ENCODE assay signal across 8 cellular contexts in genomic region chr2:191625016-191625415, GRCh38. TPM values are rescaled to one million over a fixed set of nuclear protein-coding genes. Genes with fewer than 3 reads are reported as not detected.
A peak's percentile ranks its signal among the peaks of the same experiment; 100 is the strongest.
DNase-seq lines count a peak whose midpoint lies in the region; ATAC-seq and TF ChIP-seq lines count a peak whose summit lies in the region.

No MANE protein-coding gene starts in this region.

- H3K27ac ChIP-seq in foreskin keratinocyte, result no peak overlapping the region

- POLR2A ChIA-PET in activated B cell treated with CpG ODN at 0.5 μM for 24 hours (lab: Charles Lee), result interaction anchor here (0.9 to 17.8 kb wide), 5 partner anchors 10 to 58 kb away, joined by 3 to 380 read pairs (median 3); partner anchors contain the start of gene NABP1

- H3K9me3 Mint-ChIP-seq in activated B cell treated with CpG ODN at 0.5 μM for 24 hours, result peaks cover 2% of the 10 kb centered on the region

- H3K36me3 Mint-ChIP-seq in activated B cell treated with CpG ODN at 0.5 μM for 24 hours (ENCODE audit: low read depth), result no peaks in the 10 kb centered on the region

- peak overlapping the region; percentile 33 for H3K27ac Mint-ChIP-seq in activated B cell treated with CpG ODN at 0.5 μM for 24 hours

- H3K4me1 ChIP-seq in foreskin keratinocyte, result peaks cover 11% of the 10 kb centered on the region

- CTCF ChIA-PET in activated B cell treated with CpG ODN at 0.5 μM for 24 hours (lab: Charles Lee), result interaction anchor here (1.1 kb wide), 1 partner anchor 58 kb away, joined by 3 read pairs; no protein-coding TSS in a partner anchor

- H3K27me3 Mint-ChIP-seq in activated B cell treated with CpG ODN at 0.5 μM for 24 hours, result no peaks in the 10 kb centered on the region

- ATAC-seq in GM19455 (IDR thresholded peaks at IDR 0.05; ENCODE audit: unreplicated experiment) (peak; percentile 57), HG03565 (IDR thresholded peaks at IDR 0.05; ENCODE audit: unreplicated experiment) (peak; percentile 48), activated B cell treated with CpG ODN at 0.5 μM for 24 hours (ENCODE audit: low read depth) (peak; percentile 73), foreskin keratinocyte (no peak)

- H3K27me3 ChIP-seq in foreskin keratinocyte, result no peaks in the 10 kb centered on the region

- intact Hi-C loops in activated B cell treated with CpG ODN at 0.5 μM for 24 hours (cut with micrococcal nuclease), result loop anchor here (2.0 kb wide), 1 partner anchor 14 kb away; no protein-coding TSS in a partner anchor

- peaks cover 38% of the 10 kb centered on the region for H3K4me1 Mint-ChIP-seq in activated B cell treated with CpG ODN at 0.5 μM for 24 hours

- DNase-seq in activated B cell treated with CpG ODN at 0.5 μM for 24 hours (no peak), kidney tubule cell (ENCODE audit: low spot score) (peak; percentile 42), KG1 (lab: John Stamatoyannopoulos, UW) (no peak), SIG-M5 (lab: John Stamatoyannopoulos, UW) (no peak), NCI-H446 (lab: John Stamatoyannopoulos, UW) (no peak), foreskin keratinocyte (no peak)

- H3K4me3 Mint-ChIP-seq in activated B cell treated with CpG ODN at 0.5 μM for 24 hours, result no peak overlapping the region

- TF ChIP-seq CTCF in activated B cell treated with CpG ODN at 0.5 μM for 24 hours (IDR thresholded peaks at IDR 0.05) (no peak), foreskin keratinocyte (conservative IDR thresholded peaks at IDR 0.05) (no peak)

RNA-seq across cellular contexts. Expression of gene NABP1, which starts 52.9 kb away (rescaled TPM):
- total RNA-seq in activated B cell treated with CpG ODN at 0.5 μM for 24 hours (69.6 and 86.0 TPM in 2 replicates), foreskin keratinocyte (31.3 and 36.6 TPM in 2 replicates)
- polyA plus RNA-seq in foreskin keratinocyte, result 12.4 and 16.8 TPM in 2 replicates
